Comparison of ENCODE assay signal across 27 cellular contexts in the genomic region with DNA sequence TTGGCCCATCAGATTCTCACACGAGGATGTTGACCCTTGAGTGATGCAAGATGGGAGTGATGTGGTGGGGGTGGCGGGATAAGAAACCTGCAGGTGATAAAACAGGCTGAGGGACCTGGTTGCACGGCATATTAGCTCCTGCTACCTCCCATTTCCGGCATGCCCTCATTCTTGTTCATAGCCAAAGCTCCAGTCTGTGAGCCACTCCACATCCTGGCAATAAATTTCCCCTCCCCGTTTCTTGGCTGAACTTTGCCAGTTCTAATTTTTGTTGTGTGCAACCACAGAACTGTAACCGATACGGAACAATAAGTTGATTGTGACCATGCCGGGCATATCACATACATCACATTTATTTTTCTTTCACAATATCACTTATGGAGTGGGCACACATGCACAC. TPM values are rescaled to one million over a fixed set of nuclear protein-coding genes. Genes with fewer than 3 reads are reported as not detected.
DNase-seq lines count a peak whose midpoint lies in the region; ATAC-seq, FAIRE-seq and TF ChIP-seq lines count a peak whose summit lies in the region.
"Had no signal": no experiment of that assay in that cellular context is flagged by ENCODE, and none has a peak within 500 bp of the region (broad histone marks: within the 10 kb centered on the region; RNA-seq: fewer than 3 reads in every experiment).

No MANE protein-coding gene starts in this region.

- H2AFZ ChIP-seq in mammary epithelial cell (ENCODE audit: low read depth, low read length) (no peak overlapping the region), OCI-LY7 (ENCODE audit: low read length) (peak overlapping the region; percentile 80; the same call in 1 of the 2 replicates), K562 (ENCODE audit: low read depth, low read length) (0 out of 2 replicates have a peak overlapping the region, but pooled peaks have one; percentile 32)

- H3K9me1 ChIP-seq in K562 (ENCODE audit: control insufficient read depth, insufficient read depth, low read length), result no peaks in the 10 kb centered on the region

- FAIRE-seq in K562 (lab: Jason Lieb, UNC), result no peak
- FAIRE-seq: GM12878, HepG2 had no signal

- in situ Hi-C loops in mammary epithelial cell (cut with MboI; ENCODE audit: low sequenced_read_pairs in 2 of 2) (loop anchor here in 1 of 2 donors (25.0 kb wide), 1 partner anchor 597 kb away; no protein-coding TSS in a partner anchor), K562 (cut with MboI) (no loop called here)

- no peaks in the 10 kb centered on the region for H3K9me3 Mint-ChIP-seq in osteocyte (ENCODE audit: unreplicated experiment)
- H3K9me3 Mint-ChIP-seq: HFFc6, T-cell had no signal

- no peaks in the 10 kb centered on the region for H3K9me2 ChIP-seq in OCI-LY7 (ENCODE audit: insufficient read depth, low read length)

- intact Hi-C loops in mammary epithelial cell (cut with micrococcal nuclease) (no loop called here), breast epithelium (cut with DNase I; ENCODE audit: low total_unique reads) (no loop called here), OCI-LY7 (cut with micrococcal nuclease; ENCODE audit: unreplicated experiment) (no loop called here), K562 (cut with micrococcal nuclease) (no loop called here)

- CTCF ChIA-PET in mammary epithelial cell (lab: Charles Lee; ENCODE audit: low non-redundant PET) (no interaction called here), OCI-LY7 (lab: Charles Lee; ENCODE audit: unreplicated experiment) (no interaction called here), K562 (lab: Yijun Ruan, JAX; ENCODE audit: low intra/inter-chr PET ratio) (no interaction called here)

- TF ChIP-seq RAD21 in K562 (CRISPR knock-in tag; conservative IDR thresholded peaks at IDR 0.05 in 1 of 2, IDR thresholded peaks at IDR 0.05 in 1 of 2), result no peak

- H3K4me1 ChIP-seq in mammary epithelial cell (ENCODE audit: insufficient read depth, low read length) (no peaks in the 10 kb centered on the region), breast epithelium (no peaks in the 10 kb centered on the region), OCI-LY7 (ENCODE audit: insufficient read depth, low read length, poor library complexity, severe bottlenecking) (peaks cover 22% of the 10 kb centered on the region), K562 (replicated peaks in 1 of 2; ENCODE audit: control insufficient read depth in 2 of 2, insufficient read depth in 2 of 2, low read length in 2 of 2) (no peaks in the 10 kb centered on the region)
- no peaks in the 10 kb centered on the region for H3K4me1 ChIP-seq in effector memory CD4-positive, alpha-beta T cell (ENCODE audit: control insufficient read depth, insufficient read depth, low read length, poor library complexity, severe bottlenecking)
- H3K4me1 ChIP-seq: Caco-2, HAP-1, SJCRH30 had no signal

- H3K27me3 Mint-ChIP-seq in osteocyte (ENCODE audit: unreplicated experiment), result no peaks in the 10 kb centered on the region
- H3K27me3 Mint-ChIP-seq: T-cell had no signal

- no peak overlapping the region for H3K27ac ChIP-seq in mammary epithelial cell (ENCODE audit: insufficient read depth, low read depth, low read length)
- no peak overlapping the region for H3K27ac ChIP-seq in breast epithelium
- H3K27ac ChIP-seq in OCI-LY7 (ENCODE audit: low read depth, low read length, poor library complexity, severe bottlenecking), result no peak overlapping the region
- no peak overlapping the region for H3K27ac ChIP-seq in K562 (ENCODE audit: extremely low read depth, low read depth, low read length)
- H3K27ac ChIP-seq in effector memory CD4-positive, alpha-beta T cell (ENCODE audit: insufficient read depth, low read length, poor library complexity, severe bottlenecking), result no peak overlapping the region
- H3K27ac ChIP-seq: BLaER1, HL-60, SJCRH30 had no signal

- H3K9ac ChIP-seq in mammary epithelial cell (ENCODE audit: insufficient read depth, low read length) (no peak overlapping the region), K562 (ENCODE audit: insufficient read depth in 1 of 2, low read depth in 2 of 2, low read length in 2 of 2) (no peak overlapping the region)
- H3K9ac ChIP-seq: BLaER1 had no signal

- WGBS in mammary epithelial cell (ENCODE audit: low coverage, missing lambda C conversion rate), result 43% methylated on average over 8 of the region's 8 CpGs
- 45% methylated on average over 8 of the region's 8 CpGs for WGBS in K562 (ENCODE audit: insufficient coverage, low coverage, missing lambda C conversion rate)

- POLR2A ChIA-PET in OCI-LY7 (lab: Charles Lee) (no interaction called here), K562 (lab: Yijun Ruan, JAX) (interaction anchor here (1.4 kb wide), 1 partner anchor 12 kb away, joined by 3 read pairs; no protein-coding TSS in a partner anchor)

- peak; percentile 23 for DNase-seq in mammary epithelial cell
- DNase-seq in breast epithelium (ENCODE audit: low spot score in 2 of 2), result no peak
- no peak for DNase-seq in OCI-LY7 (ENCODE audit: low spot score)
- no peak for DNase-seq in K562 (ENCODE audit: extremely low read depth in 1 of 4, low spot score in 3 of 4)
- DNase-seq in effector memory CD4-positive, alpha-beta T cell, result no peak
- no peak for DNase-seq in SW 1271 (lab: John Stamatoyannopoulos, UW)
- no peak for DNase-seq in NCI-H2081 (lab: John Stamatoyannopoulos, UW)
- DNase-seq in osteocyte (ENCODE audit: extremely low spot score, unreplicated experiment), result no peak
- DNase-seq: 8988T; CD4-positive, CD25-positive, alpha-beta regulatory T cell; EL; GDM1; GOT3; HFFc6; MG63; NCI-H1105 treated with DMSO at 0.1 percent for 48 hours; NCI-H1694; NCI-H526 treated with DMSO at 0.1 percent for 48 hours; SJCRH30; T-cell had no signal

- TF ChIP-seq POLR2A in breast epithelium (IDR thresholded peaks at IDR 0.05) (no peak), K562 (conservative IDR thresholded peaks at IDR 0.05) (no peak)

- peaks cover 15% of the 10 kb centered on the region for H3K4me1 Mint-ChIP-seq in osteocyte (ENCODE audit: unreplicated experiment)

- no peaks in the 10 kb centered on the region for H3K36me3 ChIP-seq in mammary epithelial cell (ENCODE audit: insufficient read depth, low read length)
- H3K36me3 ChIP-seq in breast epithelium, result no peaks in the 10 kb centered on the region
- no peaks in the 10 kb centered on the region for H3K36me3 ChIP-seq in OCI-LY7 (ENCODE audit: insufficient read depth, low read length)
- no peaks in the 10 kb centered on the region for H3K36me3 ChIP-seq in K562 (ENCODE audit: control insufficient read depth, insufficient read depth, low read length)
- no peaks in the 10 kb centered on the region for H3K36me3 ChIP-seq in effector memory CD4-positive, alpha-beta T cell (ENCODE audit: control insufficient read depth, insufficient read depth, low read length)
- H3K36me3 ChIP-seq: BLaER1, HAP-1, MG63, SJCRH30 had no signal

- H3K9me3 ChIP-seq in mammary epithelial cell (replicated peaks; ENCODE audit: insufficient read depth, low read length) (no peaks in the 10 kb centered on the region), breast epithelium (no peaks in the 10 kb centered on the region), OCI-LY7 (ENCODE audit: low read length) (peaks cover 10% of the 10 kb centered on the region; the same call in 1 of the 2 replicates), K562 (replicated peaks; ENCODE audit: control insufficient read depth, insufficient read depth, low read depth, low read length) (no peaks in the 10 kb centered on the region)
- H3K9me3 ChIP-seq in effector memory CD4-positive, alpha-beta T cell (ENCODE audit: control insufficient read depth, low read length), result no peaks in the 10 kb centered on the region
- H3K9me3 ChIP-seq: BLaER1, Caco-2, HAP-1, MG63, SJCRH30 had no signal

- dilution Hi-C loops in mammary epithelial cell (cut with HindIII; ENCODE audit: low sequenced_read_pairs), result loop anchor here (25.0 kb wide), 1 partner anchor 597 kb away; no protein-coding TSS in a partner anchor

- BruUV-seq in mammary epithelial cell (replicated peaks; lab: Mats Ljungman, UMichigan) (no TSS peak), OCI-LY7 (replicated peaks; lab: Mats Ljungman, UMichigan) (no TSS peak), K562 (replicated peaks; lab: Mats Ljungman, UMichigan) (no TSS peak)

- no peak for TF ChIP-seq CTCF in mammary epithelial cell (conservative IDR thresholded peaks at IDR 0.05 in 1 of 2, IDR thresholded peaks at IDR 0.05 in 1 of 2; ENCODE audit: extremely low read depth in 1 of 2, insufficient read depth in 1 of 2, low read depth in 1 of 2, low read length in 2 of 2)
- no peak for TF ChIP-seq CTCF in breast epithelium (IDR thresholded peaks at IDR 0.05)
- no peak for TF ChIP-seq CTCF in OCI-LY7 (conservative IDR thresholded peaks at IDR 0.05; ENCODE audit: low read length)
- TF ChIP-seq CTCF in K562 (IDR thresholded peaks at IDR 0.05 in 2 of 3, conservative IDR thresholded peaks at IDR 0.05 in 1 of 3; ENCODE audit: insufficient read depth in 2 of 3, low read depth in 1 of 3, low read length in 3 of 3), result no peak
- TF ChIP-seq CTCF in osteocyte (IDR thresholded peaks at IDR 0.05), result no peak

- H3K4me3 ChIP-seq in mammary epithelial cell (replicated peaks in 1 of 3; ENCODE audit: insufficient read depth in 1 of 3, low read depth in 2 of 3, low read length in 3 of 3), result no peak overlapping the region
- no peak overlapping the region for H3K4me3 ChIP-seq in breast epithelium
- no peak overlapping the region for H3K4me3 ChIP-seq in OCI-LY7 (ENCODE audit: low read depth, low read length, poor library complexity, severe bottlenecking)
- H3K4me3 ChIP-seq in K562, result no peak overlapping the region
- H3K4me3 ChIP-seq in effector memory CD4-positive, alpha-beta T cell (ENCODE audit: insufficient read depth, low read depth, low read length, poor library complexity, severe bottlenecking), result no peak overlapping the region
- H3K4me3 ChIP-seq: BLaER1, GM12878, HAP-1, MG63, SJCRH30 had no signal

- H3K27me3 ChIP-seq in mammary epithelial cell (ENCODE audit: insufficient read depth, low read length) (no peaks in the 10 kb centered on the region), breast epithelium (no peaks in the 10 kb centered on the region), K562 (ENCODE audit: control insufficient read depth in 2 of 2, insufficient read depth in 2 of 2, low read length in 2 of 2) (no peaks in the 10 kb centered on the region)
- no peaks in the 10 kb centered on the region for H3K27me3 ChIP-seq in effector memory CD4-positive, alpha-beta T cell (replicated peaks; ENCODE audit: control insufficient read depth, insufficient read depth, low read length, poor library complexity, severe bottlenecking)
- H3K27me3 ChIP-seq: BLaER1, MG63 had no signal

- H3K4me3 Mint-ChIP-seq in osteocyte (ENCODE audit: unreplicated experiment), result no peak overlapping the region
- H3K4me3 Mint-ChIP-seq: CD4-positive, CD25-positive, alpha-beta regulatory T cell; HFFc6; T-cell had no signal

- H4K20me1 ChIP-seq in mammary epithelial cell (ENCODE audit: insufficient read depth, low read length) (no peaks in the 10 kb centered on the region), OCI-LY7 (ENCODE audit: insufficient read depth, low read length) (no peaks in the 10 kb centered on the region), K562 (replicated peaks; ENCODE audit: control insufficient read depth, insufficient read depth, low read length) (no peaks in the 10 kb centered on the region)
- H4K20me1 ChIP-seq: BLaER1 had no signal

- no peak for TF ChIP-seq EP300 in K562 (IDR thresholded peaks at IDR 0.05; ENCODE audit: low read length)

- H3K79me2 ChIP-seq in mammary epithelial cell (ENCODE audit: insufficient read depth, low read length) (no peaks in the 10 kb centered on the region), OCI-LY7 (ENCODE audit: insufficient read depth, low read depth, low read length) (no peaks in the 10 kb centered on the region), K562 (ENCODE audit: control insufficient read depth, insufficient read depth, low read length) (no peaks in the 10 kb centered on the region)

- no peak overlapping the region for H3K27ac Mint-ChIP-seq in osteocyte (ENCODE audit: unreplicated experiment)
- H3K27ac Mint-ChIP-seq: CD4-positive, CD25-positive, alpha-beta regulatory T cell; HFFc6; T-cell had no signal

- H3K36me3 Mint-ChIP-seq in osteocyte (ENCODE audit: unreplicated experiment), result no peaks in the 10 kb centered on the region
- H3K36me3 Mint-ChIP-seq: CD4-positive, CD25-positive, alpha-beta regulatory T cell; T-cell had no signal

- no peak for ATAC-seq in K562
- ATAC-seq: GM12878, HepG2, Panc1, T-cell had no signal

- no peak overlapping the region for H3K4me2 ChIP-seq in mammary epithelial cell (ENCODE audit: insufficient read depth, low read depth, low read length)
- H3K4me2 ChIP-seq in OCI-LY7 (ENCODE audit: low read length), result no peak overlapping the region
- H3K4me2 ChIP-seq in K562 (ENCODE audit: insufficient read depth, low read length), result no peak overlapping the region

RNA-seq across cellular contexts. Expression of a gene that starts 41.6 kb away (rescaled TPM):
- total RNA-seq in mammary epithelial cell (under 1 TPM in 1 of 2 donors, not detected in 1; under 0.01 TPM), breast epithelium (10 to 100 TPM in 2 of 3 donors, 1 to 10 TPM in 1; 5.9 to 11.9 (median 10.2) TPM), OCI-LY7 (2022) (43.7 and 43.8 TPM in 2 replicates), K562 (2014; rRNA removed) (2.5 and 3.7 TPM in 2 replicates), K562 (2014; rRNA removed; fragmentation: Illumina TruSeq; extraction: Trizol) (2.7 and 3.0 TPM in 2 replicates), K562 (2015; rRNA removed; fragmentation: Illumina TruSeq; extraction: Trizol) (2.6 and 3.3 TPM in 2 replicates), K562 (2021) (11.2 and 11.3 TPM in 2 replicates), osteocyte (0.34 and 0.89 TPM in 2 replicates)
- polyA plus RNA-seq in mammary epithelial cell (0.01 TPM), K562 (2011; rRNA removed) (1.6 and 2.1 TPM in 2 replicates), K562 (2014; fragmentation: Illumina TruSeq; extraction: Trizol) (7.0 and 8.1 TPM in 2 replicates), K562 (2014; fragmentation: Nextera tagmentation; extraction: Ambion mirVana) (1 to 10 TPM; 1.9 to 4.1 TPM), K562 (2014; rRNA removed) (3.8 and 4.0 TPM in 2 replicates)
- polyA minus RNA-seq in mammary epithelial cell, result not detected
- 12.5 TPM in 2 replicates for total RNA-seq in OCI-LY7 (2014; rRNA removed; shearing (Covaris generic))
- total RNA-seq in K562 (2011; cell fraction: chromatin; rRNA removed; ENCODE audit: low replicate concordance), result 19.7 and 27.2 TPM in 2 replicates
- total RNA-seq in K562 (2011; cell fraction: nucleolus; rRNA removed), result 7.7 and 10.9 TPM in 2 replicates
- total RNA-seq in K562 (2011; cell fraction: nucleoplasm; rRNA removed), result 16.1 and 29.1 TPM in 2 replicates
- polyA plus RNA-seq in K562 (2011; cell fraction: cytosol; rRNA removed), result 1.00 and 1.6 TPM in 2 replicates
- polyA plus RNA-seq in K562 (2011; cell fraction: nucleus; rRNA removed), result 5.3 and 5.7 TPM in 2 replicates
- polyA plus RNA-seq in K562 (2012), result 7.2 and 8.8 TPM in 2 replicates
- 2.7 and 4.2 TPM in 2 replicates for polyA minus RNA-seq in K562 (2011; rRNA and poly(A)+ RNA removed)
- 4.4 and 4.8 TPM in 2 replicates for polyA minus RNA-seq in K562 (2011; cell fraction: cytosol; rRNA and poly(A)+ RNA removed)
- 4.3 TPM in 2 replicates for polyA minus RNA-seq in K562 (2011; cell fraction: nucleus; rRNA and poly(A)+ RNA removed)
- total RNA-seq: SJCRH30 had no signal
